In genomic region chr1:114107474-114108175, GRCh38 we compare ENCODE assay signal across 20 cellular contexts. TPM values are rescaled to one million over a fixed set of nuclear protein-coding genes. Genes with fewer than 3 reads are reported as not detected.
A peak's percentile ranks its signal among the peaks of the same experiment; 100 is the strongest.
DNase-seq lines count a peak whose midpoint lies in the region; ATAC-seq and TF ChIP-seq lines count a peak whose summit lies in the region.
"Had no signal": no experiment of that assay in that cellular context is flagged by ENCODE, and none has a peak within 500 bp of the region (broad histone marks: within the 10 kb centered on the region; RNA-seq: fewer than 3 reads in every experiment).

No MANE protein-coding gene starts in this region.

- no TSS peak for BruUV-seq in PC-3 (replicated peaks; lab: Mats Ljungman, UMichigan)

- no peak overlapping the region for H2AFZ ChIP-seq in PC-3 (ENCODE audit: low read length)

- H3K4me1 ChIP-seq in BE2C (no peaks in the 10 kb centered on the region), PC-3 (ENCODE audit: insufficient read depth, low read length) (no peaks in the 10 kb centered on the region; the same call in 1 of the 2 replicates), iPS-15b (ENCODE audit: control insufficient read depth, insufficient read depth, low read length) (peaks cover 3% of the 10 kb centered on the region)

- no peaks in the 10 kb centered on the region for H3K9me3 Mint-ChIP-seq in progenitor cell of endocrine pancreas (ENCODE audit: low read depth)
- H3K9me3 Mint-ChIP-seq in stimulated activated effector memory CD8-positive, alpha-beta T cell treated with anti-CD3 and anti-CD28 coated beads, Interleukin-12 subunit alpha, Interleukin-12 subunit beta, amount 100 ng/mL, for 72 hours = no peaks in the 10 kb centered on the region
- H3K9me3 Mint-ChIP-seq: naive thymus-derived CD8-positive, alpha-beta T cell had no signal

- H3F3A ChIP-seq in PC-3 (ENCODE audit: low read length, unreplicated experiment) = no peaks in the 10 kb centered on the region

- H3K36me3 Mint-ChIP-seq in progenitor cell of endocrine pancreas (ENCODE audit: insufficient read depth) = no peaks in the 10 kb centered on the region
- H3K36me3 Mint-ChIP-seq in stimulated activated effector memory CD8-positive, alpha-beta T cell treated with anti-CD3 and anti-CD28 coated beads, Interleukin-12 subunit alpha, Interleukin-12 subunit beta, amount 100 ng/mL, for 72 hours = no peaks in the 10 kb centered on the region
- H3K36me3 Mint-ChIP-seq: naive thymus-derived CD8-positive, alpha-beta T cell had no signal

- H3K27me3 Mint-ChIP-seq in progenitor cell of endocrine pancreas = peaks cover 60% of the 10 kb centered on the region

- H3K4me3 ChIP-seq in BE2C (ENCODE audit: low read depth, low read length) = no peak overlapping the region
- no peak overlapping the region for H3K4me3 ChIP-seq in PC-3 (ENCODE audit: low read length)
- no peak overlapping the region for H3K4me3 ChIP-seq in iPS-15b (ENCODE audit: low read depth, low read length)
- H3K4me3 ChIP-seq: dorsolateral prefrontal cortex had no signal

- H3K4me1 Mint-ChIP-seq in progenitor cell of endocrine pancreas (ENCODE audit: low read depth) = no peaks in the 10 kb centered on the region
- H3K4me1 Mint-ChIP-seq in stimulated activated effector memory CD8-positive, alpha-beta T cell treated with anti-CD3 and anti-CD28 coated beads, Interleukin-12 subunit alpha, Interleukin-12 subunit beta, amount 100 ng/mL, for 72 hours = peaks cover 9% of the 10 kb centered on the region

- H3K9ac ChIP-seq in PC-3 (ENCODE audit: low read length) (no peak overlapping the region), iPS-15b (ENCODE audit: low read depth, low read length) (peak overlapping the region; percentile 8)

- peak; percentile 15; the same call in 1 of the 2 replicates for ATAC-seq in PC-3
- ATAC-seq in stimulated activated effector memory CD8-positive, alpha-beta T cell treated with anti-CD3 and anti-CD28 coated beads, Interleukin-12 subunit alpha, Interleukin-12 subunit beta, amount 100 ng/mL, for 72 hours = no peak
- ATAC-seq: naive thymus-derived CD8-positive, alpha-beta T cell had no signal

- no peaks in the 10 kb centered on the region for H3K36me3 ChIP-seq in BE2C
- no peaks in the 10 kb centered on the region for H3K36me3 ChIP-seq in PC-3 (ENCODE audit: low read depth, low read length)
- peaks cover 36% of the 10 kb centered on the region for H3K36me3 ChIP-seq in iPS-15b (ENCODE audit: control insufficient read depth, insufficient read depth, low read length)

- H3K79me2 ChIP-seq in PC-3 (ENCODE audit: low read length) = no peaks in the 10 kb centered on the region

- no peak overlapping the region for H3K4me3 Mint-ChIP-seq in progenitor cell of endocrine pancreas (ENCODE audit: low read depth)
- no peak overlapping the region for H3K4me3 Mint-ChIP-seq in stimulated activated effector memory CD8-positive, alpha-beta T cell treated with anti-CD3 and anti-CD28 coated beads, Interleukin-12 subunit alpha, Interleukin-12 subunit beta, amount 100 ng/mL, for 72 hours
- H3K4me3 Mint-ChIP-seq: naive thymus-derived CD8-positive, alpha-beta T cell had no signal

- H3K27me3 ChIP-seq in BE2C = no peaks in the 10 kb centered on the region
- no peaks in the 10 kb centered on the region for H3K27me3 ChIP-seq in PC-3 (ENCODE audit: low read length)
- no peaks in the 10 kb centered on the region for H3K27me3 ChIP-seq in iPS-15b (ENCODE audit: control insufficient read depth, insufficient read depth, low read length)

- CTCF ChIA-PET in PC-3 (lab: Charles Lee) = interaction anchor here (0.6 to 1.1 kb wide), 2 partner anchors 74 to 175 kb away, joined by 3 read pairs; no protein-coding TSS in a partner anchor

- TF ChIP-seq CTCF in BE2C (IDR thresholded peaks at IDR 0.05; ENCODE audit: low read depth, low read length) = 0 out of 2 replicates have a peak, but pooled peaks have one; percentile 20
- 0 out of 2 replicates have a peak, but pooled peaks have one; percentile 10 for TF ChIP-seq CTCF in PC-3 (conservative IDR thresholded peaks at IDR 0.05; ENCODE audit: low read depth, low read length)
- no peak for TF ChIP-seq CTCF in progenitor cell of endocrine pancreas (IDR thresholded peaks at IDR 0.05; ENCODE audit: unreplicated experiment)

- no peak overlapping the region for H3K4me2 ChIP-seq in PC-3 (ENCODE audit: low read length)

- H3K9me2 ChIP-seq in PC-3 (replicated peaks; ENCODE audit: low read length) = no peaks in the 10 kb centered on the region

- intact Hi-C loops in PC-3 (cut with micrococcal nuclease) = no loop called here

- no peak overlapping the region for H3K27ac ChIP-seq in PC-3 (ENCODE audit: low read length)
- H3K27ac ChIP-seq: dorsolateral prefrontal cortex, epithelial cell of prostate had no signal

- POLR2A ChIA-PET in PC-3 (lab: Charles Lee; ENCODE audit: unreplicated experiment) = no interaction called here

- H3K9me3 ChIP-seq in BE2C (no peaks in the 10 kb centered on the region), PC-3 (ENCODE audit: low read length) (no peaks in the 10 kb centered on the region), iPS-15b (ENCODE audit: control insufficient read depth, insufficient read depth, low read length) (no peaks in the 10 kb centered on the region)

- no peak overlapping the region for H3K27ac Mint-ChIP-seq in progenitor cell of endocrine pancreas
- H3K27ac Mint-ChIP-seq in stimulated activated effector memory CD8-positive, alpha-beta T cell treated with anti-CD3 and anti-CD28 coated beads, Interleukin-12 subunit alpha, Interleukin-12 subunit beta, amount 100 ng/mL, for 72 hours = no peak overlapping the region

- DNase-seq in BE2C = no peak
- DNase-seq in DMS 273 treated with DMSO at 0.1 percent for 48 hours (lab: John Stamatoyannopoulos, UW) = peak; percentile 32
- DNase-seq in PC-3 = no peak
- no peak for DNase-seq in progenitor cell of endocrine pancreas (ENCODE audit: low spot score, unreplicated experiment)
- no peak for DNase-seq in NCI-H2029 treated with DMSO at 0.1 percent for 48 hours (lab: John Stamatoyannopoulos, UW)
- no peak for DNase-seq in stimulated activated effector memory CD8-positive, alpha-beta T cell treated with anti-CD3 and anti-CD28 coated beads, Interleukin-12 subunit alpha, Interleukin-12 subunit beta, amount 100 ng/mL, for 72 hours (ENCODE audit: low spot score in 2 of 2)
- DNase-seq: activated CD4-positive, alpha-beta T cell treated with anti-CD3 and anti-CD28 coated beads, Interleukin-2, amount 50 U/mL, for 48 hours; activated naive CD4-positive, alpha-beta T cell treated with Interleukin-2 at 50 U/mL for 16 hours; Calu3; dorsolateral prefrontal cortex; foreskin fibroblast; mesendoderm; naive thymus-derived CD8-positive, alpha-beta T cell; NCI-H1105; NCI-H446 treated with DMSO at 0.1 percent for 48 hours; SHP77; T-helper 1 cell; trophoblast cell had no signal

- no peaks in the 10 kb centered on the region for H4K20me1 ChIP-seq in PC-3 (ENCODE audit: low read length)

RNA-seq across cellular contexts. Expression of gene SYT6, which starts 46.0 kb away (rescaled TPM):
- polyA plus RNA-seq in BE2C (2012; ENCODE audit: insufficient read depth, insufficient read length, low read depth) = not detected
- total RNA-seq in PC-3 (2014; rRNA removed) (not detected in 2 replicates), progenitor cell of endocrine pancreas (0.98 and 1.2 TPM in 2 replicates)
- total RNA-seq: Calu3; naive thymus-derived CD8-positive, alpha-beta T cell had no signal
- polyA plus RNA-seq: naive thymus-derived CD8-positive, alpha-beta T cell had no signal
